In genomic region chrX:150572206-150572605, GRCh38 we compare ENCODE assay signal across 14 cellular contexts. TPM values are rescaled to one million over a fixed set of nuclear protein-coding genes. Genes with fewer than 3 reads are reported as not detected.
DNase-seq lines count a peak whose midpoint lies in the region; ATAC-seq, FAIRE-seq and TF ChIP-seq lines count a peak whose summit lies in the region.
"Had no signal": no experiment of that assay in that cellular context is flagged by ENCODE, and none has a peak within 500 bp of the region (broad histone marks: within the 10 kb centered on the region; RNA-seq: fewer than 3 reads in every experiment).

No MANE protein-coding gene starts in this region.

- BruUV-seq in PC-9 (replicated peaks; lab: Mats Ljungman, UMichigan), result no TSS peak

- intact Hi-C loops in PC-9 (cut with micrococcal nuclease; ENCODE audit: unreplicated experiment), result no loop called here

- H3K36me3 ChIP-seq in PC-9 (ENCODE audit: low read depth), result no peaks in the 10 kb centered on the region

- no peak overlapping the region; the same call in 1 of the 2 replicates for H3K27ac ChIP-seq in PC-9
- H3K27ac ChIP-seq: parathyroid adenoma had no signal

- no peak for DNase-seq in activated CD8-positive, alpha-beta memory T cell treated with anti-CD3 and anti-CD28 coated beads, Interleukin-2, amount 10 ng/mL, durations not matched to agents 7 days and 5 days
- no peak for DNase-seq in activated CD8-positive, alpha-beta memory T cell treated with anti-CD3 and anti-CD28 coated beads, Interleukin-2, amount 50 U/mL, for 4 hours
- DNase-seq in PC-9, result peak in 1 of 2 experiments; percentile 69
- no peak for DNase-seq in effector memory CD8-positive, alpha-beta T cell
- DNase-seq in stimulated activated effector memory CD8-positive, alpha-beta T cell treated with anti-CD3 and anti-CD28 coated beads, Interleukin-12 subunit alpha, Interleukin-12 subunit beta, amount 100 ng/mL, for 72 hours (ENCODE audit: low spot score in 2 of 2), result no peak
- no peak for DNase-seq in D721Med (ENCODE audit: insufficient read length, low spot score)
- no peak for DNase-seq in SW480 (ENCODE audit: low spot score)
- DNase-seq: kidney glomerular epithelial cell; NCI-H1436 treated with DMSO at 0.1 percent for 48 hours; stimulated activated CD4-positive, alpha-beta T cell treated with anti-CD3 and anti-CD28 coated beads, Interleukin-4, amount 100 ng/mL, for 24 hours; substantia nigra; T-helper 9 cell had no signal

- TF ChIP-seq CTCF in PC-9 (conservative IDR thresholded peaks at IDR 0.05) (no peak), D721Med (IDR thresholded peaks at IDR 0.05; ENCODE audit: insufficient read depth, missing control alignments) (no peak)

- no peaks in the 10 kb centered on the region for H3K9me3 Mint-ChIP-seq in activated CD8-positive, alpha-beta memory T cell treated with anti-CD3 and anti-CD28 coated beads, Interleukin-2, amount 10 ng/mL, durations not matched to agents 7 days and 5 days (ENCODE audit: low read depth)
- no peaks in the 10 kb centered on the region for H3K9me3 Mint-ChIP-seq in effector memory CD8-positive, alpha-beta T cell
- H3K9me3 Mint-ChIP-seq in stimulated activated effector memory CD8-positive, alpha-beta T cell treated with anti-CD3 and anti-CD28 coated beads, Interleukin-12 subunit alpha, Interleukin-12 subunit beta, amount 100 ng/mL, for 72 hours, result no peaks in the 10 kb centered on the region

- H3K4me1 ChIP-seq in PC-9 (replicated peaks; ENCODE audit: insufficient read depth), result peaks cover 77% of the 10 kb centered on the region

- H3K4me2 ChIP-seq in PC-9, result peak overlapping the region; percentile 31

- no peaks in the 10 kb centered on the region for H4K20me1 ChIP-seq in PC-9 (ENCODE audit: insufficient read depth)

- no peaks in the 10 kb centered on the region for H3K27me3 Mint-ChIP-seq in activated CD8-positive, alpha-beta memory T cell treated with anti-CD3 and anti-CD28 coated beads, Interleukin-2, amount 10 ng/mL, durations not matched to agents 7 days and 5 days
- H3K27me3 Mint-ChIP-seq in effector memory CD8-positive, alpha-beta T cell, result no peaks in the 10 kb centered on the region

- ATAC-seq in activated CD8-positive, alpha-beta memory T cell treated with anti-CD3 and anti-CD28 coated beads, Interleukin-2, amount 10 ng/mL, durations not matched to agents 7 days and 5 days, result no peak
- ATAC-seq in effector memory CD8-positive, alpha-beta T cell (replicated peaks), result no peak
- no peak for ATAC-seq in stimulated activated effector memory CD8-positive, alpha-beta T cell treated with anti-CD3 and anti-CD28 coated beads, Interleukin-12 subunit alpha, Interleukin-12 subunit beta, amount 100 ng/mL, for 72 hours
- ATAC-seq in GM21423 (IDR thresholded peaks at IDR 0.05; ENCODE audit: unreplicated experiment), result no peak

- peaks cover 71% of the 10 kb centered on the region for H3K4me1 Mint-ChIP-seq in activated CD8-positive, alpha-beta memory T cell treated with anti-CD3 and anti-CD28 coated beads, Interleukin-2, amount 10 ng/mL, durations not matched to agents 7 days and 5 days
- H3K4me1 Mint-ChIP-seq in effector memory CD8-positive, alpha-beta T cell (ENCODE audit: low read depth in 2 of 2), result peaks cover 43 to 64% of the 10 kb centered on the region in 2 donors
- H3K4me1 Mint-ChIP-seq in stimulated activated effector memory CD8-positive, alpha-beta T cell treated with anti-CD3 and anti-CD28 coated beads, Interleukin-12 subunit alpha, Interleukin-12 subunit beta, amount 100 ng/mL, for 72 hours, result peaks cover 60% of the 10 kb centered on the region

- H3K9me2 ChIP-seq in PC-9 (ENCODE audit: insufficient read depth), result no peaks in the 10 kb centered on the region

- H3K27me3 ChIP-seq in PC-9 (ENCODE audit: insufficient read depth, low read depth), result no peaks in the 10 kb centered on the region

- peaks cover 7% of the 10 kb centered on the region for H3K36me3 Mint-ChIP-seq in activated CD8-positive, alpha-beta memory T cell treated with anti-CD3 and anti-CD28 coated beads, Interleukin-2, amount 10 ng/mL, durations not matched to agents 7 days and 5 days
- peaks cover 3% of the 10 kb centered on the region for H3K36me3 Mint-ChIP-seq in effector memory CD8-positive, alpha-beta T cell (ENCODE audit: insufficient read depth)
- H3K36me3 Mint-ChIP-seq in stimulated activated effector memory CD8-positive, alpha-beta T cell treated with anti-CD3 and anti-CD28 coated beads, Interleukin-12 subunit alpha, Interleukin-12 subunit beta, amount 100 ng/mL, for 72 hours, result no peaks in the 10 kb centered on the region

- POLR2A ChIA-PET in PC-9 (lab: Charles Lee; ENCODE audit: unreplicated experiment), result interaction anchor here (1.0 kb wide), 1 partner anchor 633 kb away, joined by 13 read pairs; no protein-coding TSS in a partner anchor

- FAIRE-seq in D721Med (lab: Jason Lieb, UNC), result no peak

- H2AFZ ChIP-seq in PC-9, result no peak overlapping the region
- H2AFZ ChIP-seq: parathyroid adenoma had no signal

- H3K27ac Mint-ChIP-seq in activated CD8-positive, alpha-beta memory T cell treated with anti-CD3 and anti-CD28 coated beads, Interleukin-2, amount 10 ng/mL, durations not matched to agents 7 days and 5 days, result peak overlapping the region; percentile 94
- peak overlapping the region in 1 of 2 donors; percentile 38 for H3K27ac Mint-ChIP-seq in effector memory CD8-positive, alpha-beta T cell
- no peak overlapping the region for H3K27ac Mint-ChIP-seq in stimulated activated effector memory CD8-positive, alpha-beta T cell treated with anti-CD3 and anti-CD28 coated beads, Interleukin-12 subunit alpha, Interleukin-12 subunit beta, amount 100 ng/mL, for 72 hours

- H3K4me3 ChIP-seq in PC-9, result no peak overlapping the region

- H3F3A ChIP-seq in PC-9 (ENCODE audit: insufficient read depth, low read depth), result peaks cover 25% of the 10 kb centered on the region

- H3K4me3 Mint-ChIP-seq in activated CD8-positive, alpha-beta memory T cell treated with anti-CD3 and anti-CD28 coated beads, Interleukin-2, amount 10 ng/mL, durations not matched to agents 7 days and 5 days, result peak overlapping the region; percentile 81
- peak overlapping the region; percentile 47 to 75 for H3K4me3 Mint-ChIP-seq in effector memory CD8-positive, alpha-beta T cell
- peak overlapping the region; percentile 69 for H3K4me3 Mint-ChIP-seq in stimulated activated effector memory CD8-positive, alpha-beta T cell treated with anti-CD3 and anti-CD28 coated beads, Interleukin-12 subunit alpha, Interleukin-12 subunit beta, amount 100 ng/mL, for 72 hours

- CTCF ChIA-PET in activated CD8-positive, alpha-beta memory T cell treated with anti-CD3 and anti-CD28 coated beads, Interleukin-2, amount 10 ng/mL, durations not matched to agents 7 days and 5 days (lab: Charles Lee), result interaction anchor here (1.7 kb wide), 1 partner anchor 26 kb away, joined by 5 read pairs; no protein-coding TSS in a partner anchor
- CTCF ChIA-PET in PC-9 (lab: Charles Lee), result no interaction called here

- no peaks in the 10 kb centered on the region for H3K9me3 ChIP-seq in PC-9 (ENCODE audit: insufficient read depth, low read depth)

- peaks cover 70% of the 10 kb centered on the region for H3K79me2 ChIP-seq in PC-9 (ENCODE audit: low read depth)

RNA-seq across cellular contexts. Expression of gene MTM1, which starts 3.8 kb away (rescaled TPM):
- 10 to 100 TPM; 38.6 to 40.3 TPM for total RNA-seq in activated CD8-positive, alpha-beta memory T cell treated with anti-CD3 and anti-CD28 coated beads, Interleukin-2, amount 10 ng/mL, durations not matched to agents 7 days and 5 days
- 17.4 and 22.9 TPM in 2 replicates for total RNA-seq in PC-9 (2021)
